8 cellular contexts compared by ENCODE assay signal in the genomic region with DNA sequence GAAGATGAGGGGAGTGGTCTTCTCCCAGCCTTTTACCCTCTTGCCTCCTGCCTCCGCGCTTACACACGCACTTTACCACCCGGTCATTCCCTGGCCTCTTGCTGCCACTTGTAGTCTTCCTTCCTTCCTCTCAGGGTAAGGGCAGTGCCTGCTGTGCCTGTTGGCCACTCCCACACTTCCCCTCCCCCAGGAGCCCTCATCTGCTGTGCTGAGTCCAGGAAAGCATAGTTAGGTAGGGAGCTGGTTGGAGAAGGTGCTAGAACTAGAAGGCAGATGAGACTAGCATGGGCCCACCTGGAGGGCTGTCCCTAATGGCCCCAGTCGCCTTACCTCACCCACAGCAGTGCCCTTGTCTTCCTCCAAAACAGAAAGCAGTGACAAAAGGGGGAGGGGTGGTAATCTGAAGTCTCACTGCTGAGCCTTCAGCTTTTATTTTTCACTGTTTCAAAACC. TPM values are rescaled to one million over a fixed set of nuclear protein-coding genes. Genes with fewer than 3 reads are reported as not detected.
A peak's percentile ranks its signal among the peaks of the same experiment; 100 is the strongest.
DNase-seq lines count a peak whose midpoint lies in the region; ATAC-seq, FAIRE-seq and TF ChIP-seq lines count a peak whose summit lies in the region.

No MANE protein-coding gene starts in this region.

- no peaks in the 10 kb centered on the region for H3K27me3 ChIP-seq in HL-60 (ENCODE audit: insufficient read depth, poor library complexity, severe bottlenecking)
- H3K27me3 ChIP-seq in effector memory CD4-positive, alpha-beta T cell (replicated peaks; ENCODE audit: control insufficient read depth, insufficient read depth, low read length, poor library complexity, severe bottlenecking): no peaks in the 10 kb centered on the region

- no peak for TF ChIP-seq CTCF in HL-60 (IDR thresholded peaks at IDR 0.05; ENCODE audit: insufficient read depth, low read length)
- no peak for TF ChIP-seq CTCF in nephron progenitor cell (IDR thresholded peaks at IDR 0.05)

- no peaks in the 10 kb centered on the region for H3K9me3 Mint-ChIP-seq in nephron progenitor cell
- H3K9me3 Mint-ChIP-seq in activated T-cell treated with anti-CD3 and anti-CD28 coated beads, Interleukin-2, amount 50 U/mL, for 4 hours: no peaks in the 10 kb centered on the region

- no peaks in the 10 kb centered on the region for H3K9me3 ChIP-seq in effector memory CD4-positive, alpha-beta T cell (ENCODE audit: control insufficient read depth, low read length)

- peaks cover 45% of the 10 kb centered on the region for H3K36me3 ChIP-seq in effector memory CD4-positive, alpha-beta T cell (ENCODE audit: control insufficient read depth, insufficient read depth, low read length)

- H3K4me3 Mint-ChIP-seq in nephron progenitor cell: peak overlapping the region; percentile 23
- H3K4me3 Mint-ChIP-seq in activated T-cell treated with anti-CD3 and anti-CD28 coated beads, Interleukin-2, amount 50 U/mL, for 4 hours: no peak overlapping the region

- peaks cover 3% of the 10 kb centered on the region for H3K27me3 Mint-ChIP-seq in nephron progenitor cell (ENCODE audit: low read depth, poor library complexity)
- H3K27me3 Mint-ChIP-seq in activated T-cell treated with anti-CD3 and anti-CD28 coated beads, Interleukin-2, amount 50 U/mL, for 4 hours (ENCODE audit: low read depth): no peaks in the 10 kb centered on the region

- peak overlapping the region; percentile 98 for H3K27ac Mint-ChIP-seq in nephron progenitor cell

- H3K4me1 ChIP-seq in effector memory CD4-positive, alpha-beta T cell (ENCODE audit: control insufficient read depth, insufficient read depth, low read length, poor library complexity, severe bottlenecking): peaks cover 28% of the 10 kb centered on the region

- H3K36me3 Mint-ChIP-seq in nephron progenitor cell (ENCODE audit: low read depth): peaks cover 4% of the 10 kb centered on the region
- peaks cover 39% of the 10 kb centered on the region for H3K36me3 Mint-ChIP-seq in activated T-cell treated with anti-CD3 and anti-CD28 coated beads, Interleukin-2, amount 50 U/mL, for 4 hours (ENCODE audit: insufficient read depth)

- no peak overlapping the region for H3K4me3 ChIP-seq in HL-60 (replicated peaks; ENCODE audit: insufficient read depth, low read length)
- no peak overlapping the region for H3K4me3 ChIP-seq in effector memory CD4-positive, alpha-beta T cell (ENCODE audit: insufficient read depth, low read depth, low read length, poor library complexity, severe bottlenecking)

- H3K27ac ChIP-seq in HL-60 (replicated peaks): peak overlapping the region; percentile 40; the same call in 1 of the 2 replicates
- no peak overlapping the region for H3K27ac ChIP-seq in effector memory CD4-positive, alpha-beta T cell (ENCODE audit: insufficient read depth, low read length, poor library complexity, severe bottlenecking)

- no peak for FAIRE-seq in GM19239 (lab: Jason Lieb, UNC)

- peaks cover 77% of the 10 kb centered on the region for H3K4me1 Mint-ChIP-seq in nephron progenitor cell
- peaks cover 56% of the 10 kb centered on the region for H3K4me1 Mint-ChIP-seq in activated T-cell treated with anti-CD3 and anti-CD28 coated beads, Interleukin-2, amount 50 U/mL, for 4 hours (ENCODE audit: low read depth)

- DNase-seq in HL-60 (ENCODE audit: low read depth in 1 of 2, low spot score in 1 of 2) (peak in 1 of 2 experiments; percentile 38), NCI-H774 (lab: John Stamatoyannopoulos, UW) (peak; percentile 31), ecto neural progenitor cell (ENCODE audit: low spot score) (peak; percentile 60), nephron progenitor cell (peak; percentile 43), GM19239 (ENCODE audit: insufficient read length, low spot score) (no peak)
- DNase-seq in effector memory CD4-positive, alpha-beta T cell: no peak
- DNase-seq in activated T-cell treated with anti-CD3 and anti-CD28 coated beads, Interleukin-2, amount 50 U/mL, for 4 hours: no peak

- no peak for ATAC-seq in GM21526 (IDR thresholded peaks at IDR 0.05; ENCODE audit: low FRiP score, unreplicated experiment)
- no peak for ATAC-seq in activated T-cell treated with anti-CD3 and anti-CD28 coated beads, Interleukin-2, amount 50 U/mL, for 4 hours

RNA-seq across cellular contexts. Expression of a gene that starts 54.3 kb away (rescaled TPM):
- 100 to 1,000 TPM; 321 to 342 (median 325) TPM for total RNA-seq in activated T-cell treated with anti-CD3 and anti-CD28 coated beads, Interleukin-2, amount 50 U/mL, for 4 hours

Comparison
In these comparisons a context has a peak if more than half of its experiments do, and no peak if none do; other contexts are left out.
1. DNase-seq: peak in NCI-H774 (single experiment), ecto neural progenitor cell (single experiment) and nephron progenitor cell (single experiment); none in effector memory CD4-positive, alpha-beta T cell (0 of 3), GM19239 (single experiment) and activated T-cell treated with anti-CD3 and anti-CD28 coated beads, Interleukin-2, amount 50 U/mL, for 4 hours (single experiment).